8 cellular contexts compared by ENCODE assay signal in the genomic region with DNA sequence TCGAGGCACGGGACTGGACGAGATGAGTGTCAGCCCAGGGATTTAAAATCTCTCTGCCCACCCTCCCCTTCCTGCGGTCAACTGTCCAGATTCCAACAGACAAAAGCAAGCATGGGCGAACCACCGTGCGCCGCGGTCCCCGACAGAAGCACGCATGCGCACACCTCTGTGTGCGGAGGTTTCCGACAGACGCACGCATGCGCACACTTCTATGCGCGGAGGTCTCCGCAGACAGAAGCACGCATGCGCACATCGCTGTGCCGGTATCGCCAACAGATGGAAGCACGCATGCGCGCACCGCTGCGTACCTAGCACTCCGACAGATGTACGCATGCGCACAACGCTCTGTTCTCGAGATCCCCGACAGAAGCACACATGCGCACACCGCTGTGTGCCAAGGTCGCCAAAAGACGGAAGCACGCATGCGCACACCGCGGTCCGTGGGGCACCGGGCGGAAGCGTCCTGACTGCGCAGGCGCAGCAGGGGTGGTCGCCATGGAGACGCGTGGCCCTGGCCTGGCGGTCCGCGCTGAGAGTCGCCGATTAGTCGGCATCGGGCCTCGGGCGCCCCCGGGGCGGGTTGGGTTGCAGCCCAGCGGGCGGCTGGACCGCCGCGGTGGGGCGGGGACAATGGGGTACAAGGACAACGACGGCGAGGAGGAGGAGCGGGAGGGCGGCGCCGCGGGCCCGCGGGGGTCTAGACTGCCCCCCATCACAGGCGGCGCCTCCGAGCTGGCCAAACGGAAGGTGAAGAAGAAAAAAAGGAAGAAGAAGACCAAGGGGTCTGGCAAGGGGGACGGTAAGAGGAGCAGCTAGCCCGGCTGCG. TPM values are rescaled to one million over a fixed set of nuclear protein-coding genes. Genes with fewer than 3 reads are reported as not detected.
DNase-seq lines count a peak whose midpoint lies in the region; ATAC-seq and TF ChIP-seq lines count a peak whose summit lies in the region.

No MANE protein-coding gene starts in this region.

- peaks cover 4% of the 10 kb centered on the region for H3K36me3 ChIP-seq in mucosa of descending colon (ENCODE audit: low read depth)

- DNase-seq in DMS153 (lab: John Stamatoyannopoulos, UW): peak; percentile 92
- peak; percentile 93 for DNase-seq in OCI-M2 (lab: John Stamatoyannopoulos, UW; ENCODE audit: unreplicated experiment)
- peak; percentile 99 for DNase-seq in activated T-cell treated with anti-CD3 and anti-CD28 coated beads, Interleukin-2, amount 50 U/mL, for 1 hour
- DNase-seq in epithelial cell of proximal tubule (ENCODE audit: low read depth): peak; percentile 62
- DNase-seq in mucosa of descending colon: peak; percentile 100
- DNase-seq in stimulated activated CD8-positive, alpha-beta memory T cell treated with anti-CD3 and anti-CD28 coated beads, Interleukin-4, amount 100 ng/mL, for 1 hour (ENCODE audit: low read depth in 2 of 2, low spot score in 1 of 2): peak; percentile 97 to 99

- no peaks in the 10 kb centered on the region for H3K9me3 ChIP-seq in mucosa of descending colon

- peaks cover 1% of the 10 kb centered on the region for H3K27me3 Mint-ChIP-seq in IgD-negative memory B cell

- no peaks in the 10 kb centered on the region for H3K36me3 Mint-ChIP-seq in IgD-negative memory B cell

- TF ChIP-seq CTCF in epithelial cell of proximal tubule (conservative IDR thresholded peaks at IDR 0.05; ENCODE audit: low read depth, low read length): no peak
- peak; percentile 12 for TF ChIP-seq CTCF in mucosa of descending colon (IDR thresholded peaks at IDR 0.05)

- H3K9me3 Mint-ChIP-seq in IgD-negative memory B cell: no peaks in the 10 kb centered on the region

- intact Hi-C loops in mucosa of descending colon (cut with DNase I, micrococcal nuclease): loop anchor here in 1 of 2 donors (5.0 kb wide), 1 partner anchor 287 kb away; no protein-coding TSS in a partner anchor

- peak; percentile 70 for ATAC-seq in GM21576 (IDR thresholded peaks at IDR 0.05; ENCODE audit: unreplicated experiment)
- peak; percentile 93 for ATAC-seq in mucosa of descending colon

- peaks cover 29 to 38% (median 33%) of the 10 kb centered on the region in 3 donors for H3K4me1 Mint-ChIP-seq in IgD-negative memory B cell

- H3K27ac Mint-ChIP-seq in IgD-negative memory B cell: peak overlapping the region; percentile 95 to 100 (median 98)

- peak overlapping the region; percentile 100 for H3K4me3 ChIP-seq in epithelial cell of proximal tubule (ENCODE audit: low read depth, low read length)
- H3K4me3 ChIP-seq in mucosa of descending colon: peak overlapping the region; percentile 92

- H3K4me1 ChIP-seq in mucosa of descending colon (ENCODE audit: low read depth): peaks cover 20% of the 10 kb centered on the region

- peak overlapping the region; percentile 87 to 92 (median 88) for H3K4me3 Mint-ChIP-seq in IgD-negative memory B cell

RNA-seq across cellular contexts. Expression of a gene that starts 35.7 kb away (rescaled TPM):
- 2.1 TPM for polyA plus RNA-seq in IgD-negative memory B cell
- total RNA-seq in epithelial cell of proximal tubule: 32.6 and 56.8 TPM in 2 replicates
- 10 to 100 TPM in 1 of 3 donors, 1 to 10 TPM in 2; 3.7 to 21.8 (median 5.6) TPM for total RNA-seq in mucosa of descending colon

RNA-seq across cellular contexts. Expression of a gene that starts 57.5 kb away (rescaled TPM):
- 13.8 TPM for polyA plus RNA-seq in IgD-negative memory B cell
- 15.9 and 40.8 TPM in 2 replicates for total RNA-seq in epithelial cell of proximal tubule
- 10 to 100 TPM; 24.0 to 44.1 (median 36.7) TPM for total RNA-seq in mucosa of descending colon

Comparison
In these comparisons a context has a peak if more than half of its experiments do, and no peak if none do; other contexts are left out.
1. Peak in every context shown above with its lines: DNase-seq, ATAC-seq and H3K4me3 ChIP-seq.